18 cellular contexts compared by ENCODE assay signal in genomic region chrX:145818522-145819075, GRCh38. TPM values are rescaled to one million over a fixed set of nuclear protein-coding genes. Genes with fewer than 3 reads are reported as not detected.
DNase-seq lines count a peak whose midpoint lies in the region; ATAC-seq and TF ChIP-seq lines count a peak whose summit lies in the region.
"Had no signal": no experiment of that assay in that cellular context is flagged by ENCODE, and none has a peak within 500 bp of the region (broad histone marks: within the 10 kb centered on the region; RNA-seq: fewer than 3 reads in every experiment).

No MANE protein-coding gene starts in this region.

- peaks cover 15% of the 10 kb centered on the region for H3K36me3 Mint-ChIP-seq in brain
- H3K36me3 Mint-ChIP-seq: activated naive CD4-positive, alpha-beta T cell treated with anti-CD3 and anti-CD28 coated beads, Interleukin-2, amount 10 ng/mL, durations not matched to agents 7 days and 5 days; memory B cell had no signal

- H4K91ac ChIP-seq in mesenchymal stem cell (ENCODE audit: low read length), result no peak overlapping the region

- no peak overlapping the region for H2BK120ac ChIP-seq in mesenchymal stem cell (ENCODE audit: low read depth, low read length)

- H3K23ac ChIP-seq in mesenchymal stem cell (ENCODE audit: low read length in 2 of 2), result no peak overlapping the region

- H3K79me2 ChIP-seq in KMS-11 (ENCODE audit: insufficient read depth, low read depth), result no peaks in the 10 kb centered on the region

- H3K4me2 ChIP-seq in KMS-11 (peak overlapping the region; percentile 86), mesenchymal stem cell (ENCODE audit: low read length, poor library complexity, severe bottlenecking) (peak overlapping the region; percentile 63)
- H3K4me2 ChIP-seq: BLaER1 had no signal

- no peak overlapping the region for H3K14ac ChIP-seq in mesenchymal stem cell (ENCODE audit: low read length in 2 of 2)

- no peak overlapping the region for H3K18ac ChIP-seq in mesenchymal stem cell (ENCODE audit: low read depth in 1 of 2, low read length in 2 of 2)

- no peaks in the 10 kb centered on the region for H4K20me1 ChIP-seq in KMS-11 (ENCODE audit: insufficient read depth)
- H4K20me1 ChIP-seq: BLaER1 had no signal

- H4K8ac ChIP-seq in mesenchymal stem cell (ENCODE audit: low read length), result no peak overlapping the region

- peaks cover 0 to 8% (median 3%) of the 10 kb centered on the region in 5 experiments for H3K9me3 Mint-ChIP-seq in brain
- H3K9me3 Mint-ChIP-seq: activated naive CD4-positive, alpha-beta T cell treated with anti-CD3 and anti-CD28 coated beads, Interleukin-2, amount 10 ng/mL, durations not matched to agents 7 days and 5 days; memory B cell had no signal

- peaks cover 35% of the 10 kb centered on the region for H3K4me1 Mint-ChIP-seq in brain
- H3K4me1 Mint-ChIP-seq: activated CD8-positive, alpha-beta memory T cell treated with anti-CD3 and anti-CD28 coated beads, Interleukin-2, amount 10 ng/mL, durations not matched to agents 7 days and 5 days; activated naive CD4-positive, alpha-beta T cell treated with anti-CD3 and anti-CD28 coated beads, Interleukin-2, amount 10 ng/mL, durations not matched to agents 7 days and 5 days; memory B cell had no signal

- no peaks in the 10 kb centered on the region for H3K36me3 ChIP-seq in KMS-11 (ENCODE audit: insufficient read depth)
- no peaks in the 10 kb centered on the region for H3K36me3 ChIP-seq in mesenchymal stem cell (ENCODE audit: control insufficient read depth in 1 of 2, insufficient read depth in 2 of 2, low read depth in 1 of 2, low read length in 2 of 2)
- no peaks in the 10 kb centered on the region for H3K36me3 ChIP-seq in subcutaneous abdominal adipose tissue (ENCODE audit: control insufficient read depth in 5 of 5, insufficient read depth in 5 of 5, low read length in 5 of 5)
- H3K36me3 ChIP-seq: BLaER1 had no signal

- no peak overlapping the region for H2BK12ac ChIP-seq in mesenchymal stem cell (ENCODE audit: low read length in 2 of 2)

- TF ChIP-seq CTCF in KMS-11 (conservative IDR thresholded peaks at IDR 0.05; ENCODE audit: low read depth, low read length) (no peak), brain (conservative IDR thresholded peaks at IDR 0.05) (no peak)

- no peak overlapping the region for H3K9ac ChIP-seq in KMS-11
- H3K9ac ChIP-seq in mesenchymal stem cell (ENCODE audit: low read length), result peak overlapping the region; percentile 1
- H3K9ac ChIP-seq in subcutaneous abdominal adipose tissue (ENCODE audit: low read length in 5 of 5), result no peak overlapping the region
- H3K9ac ChIP-seq: BLaER1 had no signal

- H3K4me3 ChIP-seq in KMS-11 (IDR thresholded peaks at IDR 0.05; ENCODE audit: insufficient read depth, low read depth, low read length) (no peak overlapping the region), mesenchymal stem cell (ENCODE audit: insufficient read depth in 1 of 2, low read depth in 1 of 2, low read length in 2 of 2) (peak overlapping the region in 1 of 2 experiments; percentile 72), subcutaneous abdominal adipose tissue (ENCODE audit: low read depth in 1 of 5, low read length in 5 of 5) (peak overlapping the region; percentile 31 to 58 (median 49))
- H3K4me3 ChIP-seq: BLaER1 had no signal

- H3K9me3 ChIP-seq in mesenchymal stem cell (ENCODE audit: control insufficient read depth, low read length) (no peaks in the 10 kb centered on the region), subcutaneous abdominal adipose tissue (ENCODE audit: control insufficient read depth in 5 of 5, low read length in 5 of 5) (peaks cover 0 to 3% (median 0%) of the 10 kb centered on the region in 5 donors)

- no peaks in the 10 kb centered on the region for H3K79me1 ChIP-seq in mesenchymal stem cell (replicated peaks; ENCODE audit: low read length, poor library complexity, severe bottlenecking)

- H3K4ac ChIP-seq in mesenchymal stem cell (ENCODE audit: low read depth in 1 of 2, low read length in 2 of 2), result no peak overlapping the region

- 0% methylated on average over 19 of the region's 31 CpGs for WGBS in mesenchymal stem cell

- no peak overlapping the region for H2BK15ac ChIP-seq in mesenchymal stem cell (ENCODE audit: low read depth, poor library complexity, severe bottlenecking)

- H3K27ac ChIP-seq in KMS-11, result no peak overlapping the region
- H3K27ac ChIP-seq in mesenchymal stem cell (ENCODE audit: low read length, poor library complexity, severe bottlenecking), result no peak overlapping the region
- no peak overlapping the region for H3K27ac ChIP-seq in subcutaneous abdominal adipose tissue (ENCODE audit: low read depth, low read length)
- H3K27ac ChIP-seq: BLaER1, epithelial cell of prostate had no signal

- no peak for ATAC-seq in HG02588 (IDR thresholded peaks at IDR 0.05; ENCODE audit: unreplicated experiment)
- ATAC-seq: activated CD8-positive, alpha-beta memory T cell treated with anti-CD3 and anti-CD28 coated beads, Interleukin-2, amount 10 ng/mL, durations not matched to agents 7 days and 5 days; HepG2 had no signal

- H2AFZ ChIP-seq in KMS-11 (ENCODE audit: low read depth), result peak overlapping the region; percentile 57
- no peak overlapping the region for H2AFZ ChIP-seq in mesenchymal stem cell (ENCODE audit: low read depth, low read length)

- H3K27me3 ChIP-seq in KMS-11 (ENCODE audit: insufficient read depth, low read depth) (peaks cover 10% of the 10 kb centered on the region; the same call in 1 of the 2 replicates), mesenchymal stem cell (ENCODE audit: control insufficient read depth in 1 of 2, insufficient read depth in 1 of 2, low read length in 2 of 2) (peaks cover 39 to 56% of the 10 kb centered on the region in 2 experiments), subcutaneous abdominal adipose tissue (ENCODE audit: control insufficient read depth in 5 of 5, insufficient read depth in 4 of 5, low read length in 5 of 5) (peaks cover 18 to 36% (median 22%) of the 10 kb centered on the region in 5 donors)

- peaks cover 8% of the 10 kb centered on the region for H3K4me1 ChIP-seq in KMS-11 (ENCODE audit: low read depth, poor library complexity, severe bottlenecking)
- peaks cover 11% of the 10 kb centered on the region for H3K4me1 ChIP-seq in mesenchymal stem cell (ENCODE audit: control insufficient read depth, insufficient read depth, low read depth, low read length)
- peaks cover 0 to 18% (median 7%) of the 10 kb centered on the region in 5 donors for H3K4me1 ChIP-seq in subcutaneous abdominal adipose tissue (ENCODE audit: control insufficient read depth in 5 of 5, insufficient read depth in 5 of 5, low read length in 5 of 5)
- H3K4me1 ChIP-seq: BLaER1 had no signal

- H3K27ac Mint-ChIP-seq in brain, result peak overlapping the region in 2 of 5 experiments; percentile 56 to 70
- H3K27ac Mint-ChIP-seq: activated CD8-positive, alpha-beta memory T cell treated with anti-CD3 and anti-CD28 coated beads, Interleukin-2, amount 10 ng/mL, durations not matched to agents 7 days and 5 days; activated naive CD4-positive, alpha-beta T cell treated with anti-CD3 and anti-CD28 coated beads, Interleukin-2, amount 10 ng/mL, durations not matched to agents 7 days and 5 days; memory B cell had no signal

- peak overlapping the region; percentile 72 to 85 (median 83) for H3K4me3 Mint-ChIP-seq in brain
- H3K4me3 Mint-ChIP-seq: activated CD8-positive, alpha-beta memory T cell treated with anti-CD3 and anti-CD28 coated beads, Interleukin-2, amount 10 ng/mL, durations not matched to agents 7 days and 5 days; activated naive CD4-positive, alpha-beta T cell treated with anti-CD3 and anti-CD28 coated beads, Interleukin-2, amount 10 ng/mL, durations not matched to agents 7 days and 5 days; memory B cell had no signal

- H2AK5ac ChIP-seq in mesenchymal stem cell (ENCODE audit: low read length, severe bottlenecking), result no peak overlapping the region

- no peak overlapping the region for H2BK5ac ChIP-seq in mesenchymal stem cell (ENCODE audit: low read depth, low read length, poor library complexity, severe bottlenecking)

- DNase-seq in mesenchymal stem cell (no peak), mesenteric fat pad (ENCODE audit: low spot score) (no peak), T-helper 2 cell (no peak)
- DNase-seq in activated effector memory CD4-positive, alpha-beta T cell treated with Interleukin-2 at 50 U/mL for 16 hours, result no peak
- DNase-seq: activated CD8-positive, alpha-beta memory T cell treated with anti-CD3 and anti-CD28 coated beads, Interleukin-2, amount 10 ng/mL, durations not matched to agents 7 days and 5 days; activated naive CD4-positive, alpha-beta T cell treated with anti-CD3 and anti-CD28 coated beads, Interleukin-2, amount 10 ng/mL, durations not matched to agents 7 days and 5 days; DMS79 treated with DMSO at 0.1 percent for 48 hours; NCI-H1105; NCI-H2227 treated with DMSO at 0.1 percent for 48 hours had no signal

- H3K27me3 Mint-ChIP-seq in brain, result peaks cover 12% of the 10 kb centered on the region

RNA-seq across cellular contexts. Expression of gene SLITRK2, which starts 1.0 kb away (rescaled TPM):
- 2.2 TPM for polyA plus RNA-seq in brain (ENCODE audit: insufficient read depth, low read depth, low replicate concordance)
- 0.12 TPM for polyA plus RNA-seq in mesenchymal stem cell (2013, experiment 1 of 2)
- 0.15 TPM for polyA plus RNA-seq in mesenchymal stem cell (2013, experiment 2 of 2)
- total RNA-seq in mesenteric fat pad, result 0.06 TPM
- total RNA-seq: activated CD8-positive, alpha-beta memory T cell treated with anti-CD3 and anti-CD28 coated beads, Interleukin-2, amount 10 ng/mL, durations not matched to agents 7 days and 5 days; chondrocyte; HepG2 had no signal
- polyA plus RNA-seq: HepG2 had no signal
